ENCODE assay signal across 23 cellular contexts in the genomic region with DNA sequence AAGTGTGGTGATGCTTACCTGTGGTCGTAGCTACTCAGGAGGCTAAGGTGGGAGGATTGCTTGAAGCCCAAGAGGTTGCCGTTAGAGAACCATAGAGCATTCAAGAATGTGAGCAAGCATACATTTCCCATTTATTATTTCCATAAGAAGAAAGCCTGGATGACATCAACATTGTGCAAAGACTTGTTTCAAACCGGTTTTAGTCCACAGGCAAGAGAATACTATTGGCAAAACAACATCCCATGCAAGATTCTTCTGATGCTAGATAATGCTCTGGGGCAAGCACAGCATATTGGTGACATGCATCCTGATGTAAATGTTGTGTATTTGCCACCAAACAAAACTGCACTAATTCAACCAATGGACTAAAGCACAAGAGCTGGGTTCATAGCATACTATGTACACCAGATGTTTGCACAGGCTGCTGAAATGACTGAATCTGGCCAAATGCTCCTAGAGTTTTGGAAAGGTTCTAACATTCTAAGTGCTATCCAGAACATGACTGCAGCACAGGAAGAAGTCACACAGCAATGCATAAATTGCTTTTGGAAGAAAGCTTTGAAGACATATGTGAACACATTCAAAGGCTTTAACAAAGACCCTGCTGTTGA. TPM values are rescaled to one million over a fixed set of nuclear protein-coding genes. Genes with fewer than 3 reads are reported as not detected.
DNase-seq lines count a peak whose midpoint lies in the region; ATAC-seq, FAIRE-seq and TF ChIP-seq lines count a peak whose summit lies in the region.
"Had no signal": no experiment of that assay in that cellular context is flagged by ENCODE, and none has a peak within 500 bp of the region (broad histone marks: within the 10 kb centered on the region; RNA-seq: fewer than 3 reads in every experiment).

No MANE protein-coding gene starts in this region.

- dilution Hi-C loops in mammary epithelial cell (cut with HindIII; ENCODE audit: low sequenced_read_pairs) = no loop called here

- H3K27ac ChIP-seq in mammary epithelial cell (ENCODE audit: insufficient read depth, low read depth, low read length) (no peak overlapping the region), esophagus muscularis mucosa (replicated peaks in 1 of 4) (no peak overlapping the region), PC-3 (ENCODE audit: low read length) (no peak overlapping the region)
- H3K27ac ChIP-seq: A549 had no signal

- FAIRE-seq in bronchial epithelial cell (lab: Jason Lieb, UNC) = no peak
- FAIRE-seq: A549, GM12891, GM18507, H54 had no signal

- H3K36me3 ChIP-seq in mammary epithelial cell (ENCODE audit: insufficient read depth, low read length) (no peaks in the 10 kb centered on the region), bronchial epithelial cell (ENCODE audit: control insufficient read depth, insufficient read depth, low read length) (no peaks in the 10 kb centered on the region), esophagus muscularis mucosa (no peaks in the 10 kb centered on the region), PC-3 (ENCODE audit: low read depth, low read length) (no peaks in the 10 kb centered on the region)
- H3K36me3 ChIP-seq: HAP-1 had no signal

- no peaks in the 10 kb centered on the region for H3K79me2 ChIP-seq in mammary epithelial cell (ENCODE audit: insufficient read depth, low read length)
- H3K79me2 ChIP-seq in PC-3 (ENCODE audit: low read length) = no peaks in the 10 kb centered on the region

- H3K4me2 ChIP-seq in mammary epithelial cell (ENCODE audit: insufficient read depth, low read depth, low read length) (no peak overlapping the region), PC-3 (ENCODE audit: low read length) (no peak overlapping the region)
- H3K4me2 ChIP-seq: A549 had no signal

- H2AFZ ChIP-seq in mammary epithelial cell (ENCODE audit: low read depth, low read length) (no peak overlapping the region), PC-3 (ENCODE audit: low read length) (no peak overlapping the region)

- H3K27me3 ChIP-seq in mammary epithelial cell (ENCODE audit: insufficient read depth, low read length) (no peaks in the 10 kb centered on the region), bronchial epithelial cell (ENCODE audit: control insufficient read depth, insufficient read depth, low read length) (no peaks in the 10 kb centered on the region), esophagus muscularis mucosa (no peaks in the 10 kb centered on the region), PC-3 (ENCODE audit: low read length) (no peaks in the 10 kb centered on the region)

- no peak for ATAC-seq in PC-3
- no peak for ATAC-seq in HG03439 (IDR thresholded peaks at IDR 0.05; ENCODE audit: unreplicated experiment)
- ATAC-seq: A549 had no signal

- CTCF ChIA-PET in mammary epithelial cell (lab: Charles Lee; ENCODE audit: low non-redundant PET) (no interaction called here), PC-3 (lab: Charles Lee) (no interaction called here)

- TF ChIP-seq POLR2A in esophagus muscularis mucosa (IDR thresholded peaks at IDR 0.05; ENCODE audit: low read depth) = no peak

- H3K9me2 ChIP-seq in PC-3 (replicated peaks; ENCODE audit: low read length) = no peaks in the 10 kb centered on the region

- H3F3A ChIP-seq in PC-3 (ENCODE audit: low read length, unreplicated experiment) = no peaks in the 10 kb centered on the region

- BruUV-seq in mammary epithelial cell (replicated peaks; lab: Mats Ljungman, UMichigan) (no TSS peak), PC-3 (replicated peaks; lab: Mats Ljungman, UMichigan) (no TSS peak)

- H3K4me3 ChIP-seq in mammary epithelial cell (replicated peaks in 1 of 3; ENCODE audit: insufficient read depth in 1 of 3, low read depth in 2 of 3, low read length in 3 of 3) (no peak overlapping the region), bronchial epithelial cell (ENCODE audit: low read depth, low read length) (no peak overlapping the region), esophagus muscularis mucosa (no peak overlapping the region), PC-3 (ENCODE audit: low read length) (no peak overlapping the region)
- H3K4me3 ChIP-seq: A549, HAP-1 had no signal

- no peak for TF ChIP-seq EP300 in esophagus muscularis mucosa (IDR thresholded peaks at IDR 0.05)

- H3K4me1 ChIP-seq in mammary epithelial cell (ENCODE audit: insufficient read depth, low read length) = no peaks in the 10 kb centered on the region
- H3K4me1 ChIP-seq in esophagus muscularis mucosa = no peaks in the 10 kb centered on the region
- H3K4me1 ChIP-seq in PC-3 (ENCODE audit: insufficient read depth, low read length) = no peaks in the 10 kb centered on the region
- H3K4me1 ChIP-seq: A549, HAP-1 had no signal

- DNase-seq in T47D (ENCODE audit: low read depth in 1 of 2, low spot score in 1 of 2) = peak; percentile 18 to 70
- DNase-seq in mammary epithelial cell = no peak
- peak; percentile 8 for DNase-seq in bronchial epithelial cell (ENCODE audit: low read depth)
- DNase-seq in esophagus muscularis mucosa (ENCODE audit: extremely low spot score) = peak; percentile 57
- DNase-seq in PC-3 = no peak
- no peak for DNase-seq in HCEC 1CT
- DNase-seq: 8988T; ACHN; AML-193; C1 segment of cervical spinal cord; Calu3; CD4-positive, alpha-beta memory T cell; COR-L47; DMS53; DMS79 treated with DMSO at 0.1 percent for 48 hours; GF-D8; GOT3 had no signal

- intact Hi-C loops in mammary epithelial cell (cut with micrococcal nuclease) (no loop called here), esophagus muscularis mucosa (cut with DNase I) (no loop called here), PC-3 (cut with micrococcal nuclease) (no loop called here)

- in situ Hi-C loops in T47D (cut with HindIII; ENCODE audit: low pct_unique_long_range_greater_than_20kb, low sequenced_read_pairs) (no loop called here), mammary epithelial cell (cut with MboI; ENCODE audit: low sequenced_read_pairs in 2 of 2) (no loop called here)

- POLR2A ChIA-PET in PC-3 (lab: Charles Lee; ENCODE audit: unreplicated experiment) = no interaction called here

- 51% methylated on average over 3 of the region's 3 CpGs for WGBS in mammary epithelial cell (ENCODE audit: low coverage, missing lambda C conversion rate)
- WGBS in esophagus muscularis mucosa = 72% methylated on average over 3 of the region's 3 CpGs

- H3K9ac ChIP-seq in mammary epithelial cell (ENCODE audit: insufficient read depth, low read length) (no peak overlapping the region), PC-3 (ENCODE audit: low read length) (no peak overlapping the region)

- H4K20me1 ChIP-seq in mammary epithelial cell (ENCODE audit: insufficient read depth, low read length) (no peaks in the 10 kb centered on the region), PC-3 (ENCODE audit: low read length) (no peaks in the 10 kb centered on the region)

- H3K9me3 ChIP-seq in mammary epithelial cell (replicated peaks; ENCODE audit: insufficient read depth, low read length) (no peaks in the 10 kb centered on the region), esophagus muscularis mucosa (no peaks in the 10 kb centered on the region), PC-3 (ENCODE audit: low read length) (no peaks in the 10 kb centered on the region)
- H3K9me3 ChIP-seq: A549, HAP-1 had no signal

- TF ChIP-seq CTCF in mammary epithelial cell (conservative IDR thresholded peaks at IDR 0.05 in 1 of 2, IDR thresholded peaks at IDR 0.05 in 1 of 2; ENCODE audit: extremely low read depth in 1 of 2, insufficient read depth in 1 of 2, low read depth in 1 of 2, low read length in 2 of 2) = no peak
- TF ChIP-seq CTCF in bronchial epithelial cell (IDR thresholded peaks at IDR 0.05; ENCODE audit: insufficient read depth, low read length, severe bottlenecking) = no peak
- no peak for TF ChIP-seq CTCF in esophagus muscularis mucosa (IDR thresholded peaks at IDR 0.05)
- no peak for TF ChIP-seq CTCF in PC-3 (conservative IDR thresholded peaks at IDR 0.05; ENCODE audit: low read depth, low read length)

RNA-seq across cellular contexts. Expression of a gene that starts 42.6 kb away (rescaled TPM):
- total RNA-seq in mammary epithelial cell (10 to 100 TPM in 1 of 2 donors, 1 to 10 TPM in 1; 9.6 to 12.0 TPM), bronchial epithelial cell (9.9 and 16.8 TPM in 2 replicates), esophagus muscularis mucosa (10 to 100 TPM in 3 of 4 donors, 1 to 10 TPM in 1; 9.3 to 19.1 (median 11.4) TPM), PC-3 (2014; rRNA removed) (6.0 and 9.2 TPM in 2 replicates)
- 2.2 TPM for polyA plus RNA-seq in mammary epithelial cell
- polyA minus RNA-seq in mammary epithelial cell = 1.2 TPM

Comparison
In these comparisons a context has a peak if more than half of its experiments do, and no peak if none do; other contexts are left out.
1. DNase-seq: peak in T47D (2 of 2), bronchial epithelial cell (single experiment) and esophagus muscularis mucosa (single experiment); none in mammary epithelial cell (single experiment), PC-3 (single experiment) and HCEC 1CT (single experiment).